In genomic region chr1:226730826-226731225, GRCh38 we compare ENCODE assay signal across 18 cellular contexts. TPM values are rescaled to one million over a fixed set of nuclear protein-coding genes. Genes with fewer than 3 reads are reported as not detected.
DNase-seq lines count a peak whose midpoint lies in the region; ATAC-seq and TF ChIP-seq lines count a peak whose summit lies in the region.
"Had no signal": no experiment of that assay in that cellular context is flagged by ENCODE, and none has a peak within 500 bp of the region (broad histone marks: within the 10 kb centered on the region; RNA-seq: fewer than 3 reads in every experiment).

No MANE protein-coding gene starts in this region.

- H3K27ac ChIP-seq in SU-DHL-6 (ENCODE audit: low read depth, low read length) (peak overlapping the region; percentile 18; the same call in 1 of the 2 replicates), neuronal stem cell (replicated peaks; ENCODE audit: low read length) (no peak overlapping the region)
- peak overlapping the region; percentile 93 for H3K27ac ChIP-seq in effector memory CD4-positive, alpha-beta T cell (ENCODE audit: insufficient read depth, low read length, poor library complexity, severe bottlenecking)
- H3K27ac ChIP-seq: epithelial cell of prostate, neural progenitor cell, thoracic aorta had no signal

- no peak for ATAC-seq in activated CD4-positive, alpha-beta T cell treated with anti-CD3 and anti-CD28 coated beads for 36 hours
- ATAC-seq in stimulated activated naive B cell treated with anti-CD40 and anti-IgM and Interleukin-4, amounts not matched to agents 10 μg/mL and 1 μg/mL and 100 μg/mL, for 72 hours (replicated peaks), result no peak
- ATAC-seq: heart right ventricle, left lobe of liver, sciatic nerve had no signal

- no peaks in the 10 kb centered on the region for H3K79me1 ChIP-seq in neuronal stem cell (ENCODE audit: low read depth, low read length)

- H3K27me3 ChIP-seq in SU-DHL-6 (ENCODE audit: low read length) (no peaks in the 10 kb centered on the region), neuronal stem cell (ENCODE audit: control insufficient read depth in 3 of 3, insufficient read depth in 3 of 3, low read depth in 1 of 3, low read length in 3 of 3) (peaks cover 0 to 4% (median 0%) of the 10 kb centered on the region in 3 experiments), MG63 (no peaks in the 10 kb centered on the region)
- H3K27me3 ChIP-seq in effector memory CD4-positive, alpha-beta T cell (replicated peaks; ENCODE audit: control insufficient read depth, insufficient read depth, low read length, poor library complexity, severe bottlenecking), result no peaks in the 10 kb centered on the region
- H3K27me3 ChIP-seq: heart right ventricle had no signal

- no peak overlapping the region for H3K4me3 ChIP-seq in SU-DHL-6 (ENCODE audit: insufficient read depth, low read length, poor library complexity, severe bottlenecking)
- H3K4me3 ChIP-seq in effector memory CD4-positive, alpha-beta T cell (ENCODE audit: insufficient read depth, low read depth, low read length, poor library complexity, severe bottlenecking), result peak overlapping the region; percentile 100
- no peak overlapping the region for H3K4me3 ChIP-seq in neuronal stem cell (ENCODE audit: low read length in 2 of 2)
- H3K4me3 ChIP-seq in MG63, result no peak overlapping the region
- H3K4me3 ChIP-seq: neural progenitor cell, thoracic aorta had no signal

- no peak overlapping the region for H2BK5ac ChIP-seq in neuronal stem cell (ENCODE audit: low read length)

- H3K27ac Mint-ChIP-seq in activated CD4-positive, alpha-beta T cell treated with anti-CD3 and anti-CD28 coated beads for 36 hours, result peak overlapping the region; percentile 97
- peak overlapping the region; percentile 88 for H3K27ac Mint-ChIP-seq in stimulated activated naive B cell treated with anti-CD40 and anti-IgM and Interleukin-4, amounts not matched to agents 10 μg/mL and 1 μg/mL and 100 μg/mL, for 72 hours
- H3K27ac Mint-ChIP-seq: HFFc6 had no signal

- peak overlapping the region; percentile 96 for H3K4me2 ChIP-seq in SU-DHL-6 (ENCODE audit: low read depth, low read length, poor library complexity, severe bottlenecking)
- H3K4me2 ChIP-seq in neuronal stem cell (ENCODE audit: insufficient read depth, low read length, poor library complexity, severe bottlenecking), result no peak overlapping the region
- H3K4me2 ChIP-seq: neural progenitor cell had no signal

- H3K4me1 ChIP-seq in effector memory CD4-positive, alpha-beta T cell (ENCODE audit: control insufficient read depth, insufficient read depth, low read length, poor library complexity, severe bottlenecking), result peaks cover 46% of the 10 kb centered on the region
- peaks cover 9 to 13% of the 10 kb centered on the region in 2 donors for H3K4me1 ChIP-seq in neuronal stem cell (ENCODE audit: control insufficient read depth in 2 of 2, insufficient read depth in 1 of 2, low read depth in 1 of 2, low read length in 2 of 2)
- H3K4me1 ChIP-seq: Caco-2 had no signal

- WGBS in neuronal stem cell (ENCODE audit: extremely low coverage in 2 of 2, insufficient read length in 2 of 2, insufficient replicate concordance in 1 of 2), 2 donors, result no CpG with 5 or more reads among the region's 3 CpGs

- intact Hi-C loops in activated CD4-positive, alpha-beta T cell treated with anti-CD3 and anti-CD28 coated beads for 36 hours (cut with DNase I, micrococcal nuclease), result loop anchor here in 1 of 2 experiments (10.0 kb wide), 1 partner anchor 666 kb away; the partner anchor contains the start of gene H3-3A

- POLR2A ChIA-PET in activated CD4-positive, alpha-beta T cell treated with anti-CD3 and anti-CD28 coated beads for 36 hours (lab: Charles Lee), result interaction anchor here (0.7 to 1.5 kb wide), 5 partner anchors 8 to 68 kb away, joined by 3 to 4 read pairs (median 3); partner anchors contain the start of gene ITPKB

- H3K9ac ChIP-seq in SU-DHL-6 (ENCODE audit: low read length) (no peak overlapping the region), neuronal stem cell (ENCODE audit: low read depth, low read length, poor library complexity) (no peak overlapping the region)
- H3K9ac ChIP-seq: neural progenitor cell had no signal

- no peaks in the 10 kb centered on the region for H3K27me3 Mint-ChIP-seq in activated CD4-positive, alpha-beta T cell treated with anti-CD3 and anti-CD28 coated beads for 36 hours
- H3K27me3 Mint-ChIP-seq in stimulated activated naive B cell treated with anti-CD40 and anti-IgM and Interleukin-4, amounts not matched to agents 10 μg/mL and 1 μg/mL and 100 μg/mL, for 72 hours, result no peaks in the 10 kb centered on the region

- no peaks in the 10 kb centered on the region for H3K9me2 ChIP-seq in SU-DHL-6 (replicated peaks; ENCODE audit: insufficient read depth, low read length)

- H3K36me3 Mint-ChIP-seq in activated CD4-positive, alpha-beta T cell treated with anti-CD3 and anti-CD28 coated beads for 36 hours (ENCODE audit: low read depth), result peaks cover 80% of the 10 kb centered on the region
- peaks cover 73 to 86% of the 10 kb centered on the region in 2 donors for H3K36me3 Mint-ChIP-seq in stimulated activated naive B cell treated with anti-CD40 and anti-IgM and Interleukin-4, amounts not matched to agents 10 μg/mL and 1 μg/mL and 100 μg/mL, for 72 hours

- H2AK5ac ChIP-seq in neuronal stem cell (ENCODE audit: low read depth, low read length), result no peak overlapping the region

- no peak overlapping the region for H4K8ac ChIP-seq in neuronal stem cell (ENCODE audit: low read depth, low read length)

- H3F3A ChIP-seq in SU-DHL-6 (ENCODE audit: insufficient read depth), result no peaks in the 10 kb centered on the region; the same call in 1 of the 2 replicates

- peak overlapping the region; percentile 88 for H3K4me3 Mint-ChIP-seq in activated CD4-positive, alpha-beta T cell treated with anti-CD3 and anti-CD28 coated beads for 36 hours
- peak overlapping the region; percentile 72 to 79 for H3K4me3 Mint-ChIP-seq in stimulated activated naive B cell treated with anti-CD40 and anti-IgM and Interleukin-4, amounts not matched to agents 10 μg/mL and 1 μg/mL and 100 μg/mL, for 72 hours
- H3K4me3 Mint-ChIP-seq: HFFc6, neural progenitor cell had no signal

- H2AFZ ChIP-seq in SU-DHL-6 (ENCODE audit: low read depth, low read length, severe bottlenecking) (no peak overlapping the region), neuronal stem cell (ENCODE audit: low read length) (no peak overlapping the region)
- H2AFZ ChIP-seq: neural progenitor cell had no signal

- peaks cover 26% of the 10 kb centered on the region for H4K20me1 ChIP-seq in SU-DHL-6 (ENCODE audit: low read depth, low read length)

- peaks cover 100% of the 10 kb centered on the region for H3K79me2 ChIP-seq in SU-DHL-6 (ENCODE audit: insufficient read depth, low read length)

- no peaks in the 10 kb centered on the region for H3K9me3 ChIP-seq in SU-DHL-6 (ENCODE audit: insufficient read depth, low read length)
- no peaks in the 10 kb centered on the region for H3K9me3 ChIP-seq in effector memory CD4-positive, alpha-beta T cell (ENCODE audit: control insufficient read depth, low read length)
- H3K9me3 ChIP-seq in neuronal stem cell (replicated peaks in 1 of 2; ENCODE audit: control insufficient read depth in 2 of 2, insufficient read depth in 1 of 2, low read depth in 1 of 2, low read length in 2 of 2), result no peaks in the 10 kb centered on the region
- no peaks in the 10 kb centered on the region for H3K9me3 ChIP-seq in MG63
- H3K9me3 ChIP-seq: Caco-2, heart right ventricle, thoracic aorta had no signal

- no peak overlapping the region for H4K91ac ChIP-seq in neuronal stem cell (ENCODE audit: low read depth, low read length, poor library complexity)

- CTCF ChIA-PET in activated CD4-positive, alpha-beta T cell treated with anti-CD3 and anti-CD28 coated beads for 36 hours (lab: Charles Lee), result interaction anchor here (0.9 to 2.6 kb wide), 16 partner anchors 9 to 105 kb away, joined by 3 to 8 read pairs (median 4); partner anchors contain the start of gene ITPKB

- TF ChIP-seq CTCF in SU-DHL-6 (IDR thresholded peaks at IDR 0.05; ENCODE audit: insufficient read depth, low read length, poor library complexity, severe bottlenecking), result no peak

- no peak overlapping the region for H3K23ac ChIP-seq in neuronal stem cell (ENCODE audit: low read depth, low read length, poor library complexity)

- H3K18ac ChIP-seq in neuronal stem cell (ENCODE audit: low read length), result no peak overlapping the region

- DNase-seq in activated CD4-positive, alpha-beta T cell treated with anti-CD3 and anti-CD28 coated beads for 36 hours, result no peak
- DNase-seq in activated CD4-positive, alpha-beta T cell treated with anti-CD3 and anti-CD28 coated beads for 4 hours, result no peak
- no peak for DNase-seq in effector memory CD4-positive, alpha-beta T cell
- no peak for DNase-seq in stimulated activated naive B cell treated with anti-CD40 and anti-IgM and Interleukin-4, amounts not matched to agents 10 μg/mL and 1 μg/mL and 100 μg/mL, for 72 hours
- DNase-seq in neuronal stem cell (ENCODE audit: low spot score), result no peak
- DNase-seq in activated effector memory CD4-positive, alpha-beta T cell treated with anti-CD3 and anti-CD28 coated beads, Interleukin-2, amount 50 U/mL, for 16 hours, result no peak
- DNase-seq in MG63, result no peak
- DNase-seq: Caco-2; central memory CD4-positive, alpha-beta T cell; heart right ventricle; HFFc6; SHP77 treated with DMSO at 0.1 percent for 48 hours had no signal

- no peak overlapping the region for H2BK120ac ChIP-seq in neuronal stem cell (ENCODE audit: low read depth, low read length)

- H2BK12ac ChIP-seq in neuronal stem cell (ENCODE audit: low read length), result no peak overlapping the region

- H3K4me1 Mint-ChIP-seq in activated CD4-positive, alpha-beta T cell treated with anti-CD3 and anti-CD28 coated beads for 36 hours, result peaks cover 84% of the 10 kb centered on the region
- peaks cover 72 to 95% of the 10 kb centered on the region in 2 donors for H3K4me1 Mint-ChIP-seq in stimulated activated naive B cell treated with anti-CD40 and anti-IgM and Interleukin-4, amounts not matched to agents 10 μg/mL and 1 μg/mL and 100 μg/mL, for 72 hours

- no peaks in the 10 kb centered on the region for H3K9me3 Mint-ChIP-seq in activated CD4-positive, alpha-beta T cell treated with anti-CD3 and anti-CD28 coated beads for 36 hours (ENCODE audit: low read depth)
- no peaks in the 10 kb centered on the region for H3K9me3 Mint-ChIP-seq in stimulated activated naive B cell treated with anti-CD40 and anti-IgM and Interleukin-4, amounts not matched to agents 10 μg/mL and 1 μg/mL and 100 μg/mL, for 72 hours
- H3K9me3 Mint-ChIP-seq: HFFc6 had no signal

- H2BK15ac ChIP-seq in neuronal stem cell (ENCODE audit: low read length), result no peak overlapping the region

- no peak overlapping the region for H3K14ac ChIP-seq in neuronal stem cell (ENCODE audit: low read length)

- no peak overlapping the region for H3K4ac ChIP-seq in neuronal stem cell (ENCODE audit: low read length)

- H3K36me3 ChIP-seq in SU-DHL-6 (ENCODE audit: low read length) (peaks cover 24% of the 10 kb centered on the region; the same call in 1 of the 2 replicates), neuronal stem cell (replicated peaks in 1 of 2; ENCODE audit: control insufficient read depth in 2 of 2, insufficient read depth in 2 of 2, low read length in 2 of 2) (peaks cover 8 to 37% of the 10 kb centered on the region in 2 donors), MG63 (peaks cover 29% of the 10 kb centered on the region)
- peaks cover 42% of the 10 kb centered on the region for H3K36me3 ChIP-seq in effector memory CD4-positive, alpha-beta T cell (ENCODE audit: control insufficient read depth, insufficient read depth, low read length)
- H3K36me3 ChIP-seq: neural progenitor cell, thoracic aorta had no signal

RNA-seq across cellular contexts. Expression of gene ITPKB, which starts 8.3 kb away (rescaled TPM):
- 10 to 100 TPM; 31.0 to 31.9 TPM for total RNA-seq in activated CD4-positive, alpha-beta T cell treated with anti-CD3 and anti-CD28 coated beads for 36 hours
- polyA plus RNA-seq in neuronal stem cell (2013, experiment 1 of 2), result 6.8 TPM
- 7.0 TPM for polyA plus RNA-seq in neuronal stem cell (2013, experiment 2 of 2)
- 14.7 and 19.0 TPM in 2 replicates for total RNA-seq in MG63 (2014; rRNA removed; shearing (Covaris generic); ENCODE audit: low replicate concordance)
